1 cellular context compared by ENCODE assay signal in the genomic region with DNA sequence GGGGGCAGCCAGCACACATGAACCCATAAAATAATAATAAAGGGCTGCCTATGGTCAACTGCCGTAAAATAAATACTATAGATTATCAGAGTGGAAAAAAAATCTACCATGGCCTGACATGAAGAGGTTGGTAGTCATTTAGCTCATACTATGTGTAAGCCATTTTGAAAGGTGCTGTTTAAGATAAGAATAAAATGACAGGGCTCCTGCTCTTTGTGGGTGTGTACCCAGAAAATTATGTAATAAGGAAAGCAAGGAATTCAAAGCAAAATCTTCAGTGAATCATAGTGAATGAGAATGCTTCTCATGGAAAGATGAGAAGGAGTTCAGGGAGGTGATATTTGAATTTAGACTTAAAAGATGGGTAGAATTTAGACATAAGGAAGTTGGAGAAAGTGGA.
TF ChIP-seq lines count a peak whose summit lies in the region.

No MANE protein-coding gene starts in this region.

TF ChIP-seq in K562, 482 proteins besides CTCF, POLR2A, EP300 and RAD21 (continued from another document):
- TF ChIP-seq, protein P1, sequence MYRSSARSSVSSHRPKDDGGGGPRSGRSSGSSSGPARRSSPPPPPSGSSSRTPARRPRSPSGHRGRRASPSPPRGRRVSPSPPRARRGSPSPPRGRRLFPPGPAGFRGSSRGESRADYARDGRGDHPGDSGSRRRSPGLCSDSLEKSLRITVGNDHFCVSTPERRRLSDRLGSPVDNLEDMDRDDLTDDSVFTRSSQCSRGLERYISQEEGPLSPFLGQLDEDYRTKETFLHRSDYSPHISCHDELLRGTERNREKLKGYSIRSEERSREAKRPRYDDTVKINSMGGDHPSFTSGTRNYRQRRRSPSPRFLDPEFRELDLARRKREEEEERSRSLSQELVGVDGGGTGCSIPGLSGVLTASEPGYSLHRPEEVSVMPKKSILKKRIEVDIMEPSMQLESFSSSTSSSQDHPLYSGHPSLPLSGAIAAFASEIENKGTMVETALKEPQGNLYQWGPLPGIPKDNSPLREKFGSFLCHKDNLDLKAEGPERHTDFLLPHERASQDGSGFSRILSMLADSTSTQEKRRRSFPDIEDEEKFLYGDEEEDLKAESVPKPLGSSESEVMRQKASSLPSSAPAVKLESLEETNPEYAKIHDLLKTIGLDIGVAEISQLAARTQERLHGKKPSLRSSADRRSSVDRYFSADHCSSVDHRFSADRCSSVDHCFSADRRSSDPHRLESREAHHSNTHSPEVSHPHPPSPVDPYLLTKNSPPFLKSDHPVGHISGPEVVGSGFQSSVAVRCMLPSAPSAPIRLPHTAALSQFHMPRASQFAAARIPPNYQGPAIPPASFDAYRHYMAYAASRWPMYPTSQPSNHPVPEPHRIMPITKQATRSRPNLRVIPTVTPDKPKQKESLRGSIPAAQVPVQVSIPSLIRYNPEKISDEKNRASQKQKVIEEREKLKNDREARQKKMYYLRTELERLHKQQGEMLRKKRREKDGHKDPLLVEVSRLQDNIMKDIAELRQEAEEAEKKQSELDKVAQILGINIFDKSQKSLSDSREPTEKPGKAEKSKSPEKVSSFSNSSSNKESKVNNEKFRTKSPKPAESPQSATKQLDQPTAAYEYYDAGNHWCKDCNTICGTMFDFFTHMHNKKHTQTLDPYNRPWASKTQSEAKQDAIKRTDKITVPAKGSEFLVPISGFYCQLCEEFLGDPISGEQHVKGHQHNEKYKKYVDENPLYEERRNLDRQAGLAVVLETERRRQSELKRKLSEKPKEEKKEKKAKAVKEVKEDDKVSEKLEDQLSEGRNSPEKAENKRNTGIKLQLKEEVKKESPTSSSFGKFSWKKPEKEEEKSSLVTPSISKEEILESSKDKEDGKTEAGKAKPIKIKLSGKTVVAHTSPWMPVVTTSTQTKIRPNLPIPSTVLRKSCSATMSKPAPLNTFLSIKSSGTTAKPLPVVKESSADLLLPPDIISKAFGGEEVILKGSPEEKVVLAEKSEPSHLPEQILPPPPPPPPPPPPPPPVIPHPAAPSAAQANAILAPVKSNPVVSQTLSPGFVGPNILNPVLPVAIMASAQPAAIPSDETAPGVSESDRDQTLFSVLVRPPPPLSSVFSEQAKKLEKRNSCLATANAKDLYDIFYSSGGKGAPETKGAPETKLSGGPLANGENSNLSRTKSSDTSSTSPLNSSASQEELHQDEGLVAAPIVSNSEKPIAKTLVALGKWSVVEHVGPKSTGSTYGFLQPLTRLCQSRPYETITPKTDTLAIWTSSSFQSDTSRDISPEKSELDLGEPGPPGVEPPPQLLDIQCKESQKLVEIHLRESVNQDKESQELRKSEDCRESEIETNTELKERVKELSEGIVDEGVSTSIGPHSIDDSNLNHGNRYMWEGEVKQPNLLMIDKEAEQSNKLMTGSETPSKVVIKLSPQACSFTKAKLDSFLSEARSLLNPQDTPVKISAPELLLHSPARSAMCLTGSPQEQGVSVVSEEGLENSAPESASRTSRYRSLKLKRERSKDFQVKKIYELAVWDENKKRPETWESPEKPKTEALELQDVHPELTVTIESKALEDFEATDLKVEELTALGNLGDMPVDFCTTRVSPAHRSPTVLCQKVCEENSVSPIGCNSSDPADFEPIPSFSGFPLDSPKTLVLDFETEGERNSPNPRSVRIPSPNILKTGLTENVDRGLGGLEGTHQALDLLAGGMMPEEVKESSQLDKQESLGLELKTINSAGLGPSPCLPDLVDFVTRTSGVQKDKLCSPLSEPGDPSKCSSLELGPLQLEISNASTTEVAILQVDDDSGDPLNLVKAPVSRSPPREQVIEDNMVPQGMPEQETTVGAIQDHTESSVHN (IDR thresholded peaks at IDR 0.05; ENCODE audit: borderline replicate concordance in 1 of 2, low read depth in 1 of 2) = no peak
- TF ChIP-seq ZNF184 (CRISPR knock-in tag; IDR thresholded peaks at IDR 0.05) = no peak
- no peak for TF ChIP-seq CBX5 (IDR thresholded peaks at IDR 0.05; ENCODE audit: borderline replicate concordance, low read depth)
- TF ChIP-seq HNRNPH1 (optimal IDR thresholded peaks at IDR 0.05; ENCODE audit: low read depth, low read length) = no peak
- no peak for TF ChIP-seq KAT7 (CRISPR knock-in tag; IDR thresholded peaks at IDR 0.05; ENCODE audit: borderline replicate concordance)
- TF ChIP-seq NFE2 (IDR thresholded peaks at IDR 0.05; ENCODE audit: low read depth) = no peak
